ENCODE assay signal across 8 cellular contexts in genomic region chr1:109906160-109906838, GRCh38. TPM values are rescaled to one million over a fixed set of nuclear protein-coding genes. Genes with fewer than 3 reads are reported as not detected.
DNase-seq lines count a peak whose midpoint lies in the region; ATAC-seq and TF ChIP-seq lines count a peak whose summit lies in the region.

No MANE protein-coding gene starts in this region.

- peak; percentile 82 for ATAC-seq in GM21360 (IDR thresholded peaks at IDR 0.05; ENCODE audit: unreplicated experiment)
- ATAC-seq in HG03575 (IDR thresholded peaks at IDR 0.05; ENCODE audit: extremely low read depth, insufficient number of reproducible peaks, low FRiP score, unreplicated experiment), result peak; percentile 92

- peaks cover 40% of the 10 kb centered on the region for H3K4me1 Mint-ChIP-seq in CD14-positive monocyte

- peaks cover 38 to 47% (median 39%) of the 10 kb centered on the region in 3 donors for H3K27me3 Mint-ChIP-seq in CD14-positive monocyte (ENCODE audit: low read depth in 3 of 3)

- DNase-seq in CD14-positive monocyte (ENCODE audit: low spot score) (peak; percentile 84), NCI-H526 (lab: John Stamatoyannopoulos, UW) (no peak), SHP77 (lab: John Stamatoyannopoulos, UW) (no peak), NCI-H2227 treated with DMSO at 0.1 percent for 48 hours (lab: John Stamatoyannopoulos, UW) (no peak)
- DNase-seq in activated CD8-positive, alpha-beta memory T cell treated with anti-CD3 and anti-CD28 coated beads, Interleukin-2, amount 50 U/mL, for 24 hours (ENCODE audit: extremely low read depth), result peak; percentile 39
- DNase-seq in stimulated activated CD4-positive, alpha-beta T cell treated with anti-CD3 and anti-CD28 coated beads, Interleukin-15, amount 100 ng/mL, for 48 hours (ENCODE audit: low read depth in 2 of 2), result peak; percentile 45 to 47

- peaks cover 0 to 3% (median under 1%) of the 10 kb centered on the region in 7 donors for H3K9me3 Mint-ChIP-seq in CD14-positive monocyte

- intact Hi-C loops in CD14-positive monocyte (cut with micrococcal nuclease), result no loop called here

- peak overlapping the region; percentile 46 to 90 (median 76) for H3K27ac Mint-ChIP-seq in CD14-positive monocyte

- TF ChIP-seq CTCF in CD14-positive monocyte (IDR thresholded peaks at IDR 0.05), result no peak

- H3K36me3 Mint-ChIP-seq in CD14-positive monocyte, result peaks cover 0 to 16% of the 10 kb centered on the region in 2 donors

- peak overlapping the region in 1 of 2 donors; percentile 75 for H3K4me3 Mint-ChIP-seq in CD14-positive monocyte

RNA-seq across cellular contexts. Expression of gene CSF1, which starts 4.3 kb away (rescaled TPM):
- under 1 TPM; 0.11 to 0.38 TPM for polyA plus RNA-seq in CD14-positive monocyte

Comparison
In these comparisons a context has a peak if more than half of its experiments do, and no peak if none do; other contexts are left out.
1. DNase-seq: peak in CD14-positive monocyte (single experiment), activated CD8-positive, alpha-beta memory T cell treated with anti-CD3 and anti-CD28 coated beads, Interleukin-2, amount 50 U/mL, for 24 hours (single experiment) and stimulated activated CD4-positive, alpha-beta T cell treated with anti-CD3 and anti-CD28 coated beads, Interleukin-15, amount 100 ng/mL, for 48 hours (2 of 2); none in NCI-H526 (0 of 2), SHP77 (0 of 2) and NCI-H2227 treated with DMSO at 0.1 percent for 48 hours (single experiment).